2 cellular contexts compared by ENCODE assay signal in the genomic region with DNA sequence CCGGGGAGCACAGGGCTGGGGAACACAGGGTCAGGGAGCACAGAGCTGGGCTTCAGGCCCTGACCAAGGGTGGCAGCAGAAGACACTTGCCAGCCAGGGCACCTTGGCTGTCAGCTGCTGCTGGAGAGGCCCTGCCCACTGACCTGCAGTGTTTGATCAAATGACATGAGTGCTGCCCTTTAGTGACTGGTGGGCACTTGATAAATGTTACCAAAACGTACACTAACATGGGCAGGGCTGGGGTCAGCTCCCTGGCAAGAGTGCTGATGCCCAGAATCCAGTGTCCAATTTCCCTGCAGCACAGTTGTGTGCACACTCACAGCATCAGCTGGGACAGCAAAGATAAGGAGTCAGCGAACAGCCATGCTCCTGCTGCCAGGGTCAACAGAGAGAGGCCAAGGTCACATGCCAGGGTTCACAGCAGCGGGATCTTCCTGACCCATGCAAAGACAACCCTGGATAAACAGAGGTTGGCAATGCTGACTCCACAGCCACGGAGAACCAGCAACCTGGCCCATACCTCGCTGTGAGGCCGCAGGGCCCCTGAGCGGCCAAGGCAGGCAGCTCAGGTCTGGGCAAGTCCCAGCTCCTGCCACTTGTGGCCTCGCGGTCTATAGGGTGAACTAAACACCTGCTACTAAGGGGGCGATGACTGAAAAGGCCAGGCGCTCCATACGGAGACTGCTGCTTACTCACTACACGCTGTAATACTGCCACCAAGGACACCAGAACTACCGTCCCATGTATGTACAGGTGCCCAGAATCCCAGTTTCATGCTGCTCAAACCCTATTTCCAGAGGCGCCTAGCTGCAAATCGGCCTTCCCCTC.
TF ChIP-seq lines count a peak whose summit lies in the region.

No MANE protein-coding gene starts in this region.

TF ChIP-seq in GM12878, 131 proteins besides CTCF, POLR2A, EP300 and RAD21:
- TF ChIP-seq CBX5 (IDR thresholded peaks at IDR 0.05; ENCODE audit: low read depth): no peak
- no peak for TF ChIP-seq TCF7 (IDR thresholded peaks at IDR 0.05; ENCODE audit: borderline replicate concordance)
- no peak for TF ChIP-seq NFXL1 (IDR thresholded peaks at IDR 0.05; ENCODE audit: borderline replicate concordance)
- TF ChIP-seq BHLHE40 (IDR thresholded peaks at IDR 0.05; ENCODE audit: borderline replicate concordance in 1 of 2, low read depth in 2 of 2, low read length in 1 of 2): no peak
- no peak for TF ChIP-seq HDAC2 (IDR thresholded peaks at IDR 0.05)
- TF ChIP-seq YBX1 (IDR thresholded peaks at IDR 0.05): no peak
- no peak for TF ChIP-seq BCL11A (IDR thresholded peaks at IDR 0.05; ENCODE audit: low read depth, low read length)
- no peak for TF ChIP-seq IRF4 (IDR thresholded peaks at IDR 0.05; ENCODE audit: low read depth, low read length)
- no peak for TF ChIP-seq CBFB (IDR thresholded peaks at IDR 0.05; ENCODE audit: low read depth)
- TF ChIP-seq NR2F1 (conservative IDR thresholded peaks at IDR 0.05): no peak
- no peak for TF ChIP-seq EED (IDR thresholded peaks at IDR 0.05; ENCODE audit: low read depth)
- no peak for TF ChIP-seq RB1 (IDR thresholded peaks at IDR 0.05; ENCODE audit: borderline replicate concordance)
- TF ChIP-seq POU2F2 (IDR thresholded peaks at IDR 0.05; ENCODE audit: borderline replicate concordance, low read depth, low read length): no peak
- TF ChIP-seq RELA (IDR thresholded peaks at IDR 0.05; ENCODE audit: borderline replicate concordance, partially characterized antibody): no peak
- no peak for TF ChIP-seq CREM (IDR thresholded peaks at IDR 0.05; ENCODE audit: low read depth)
- TF ChIP-seq YY1 (IDR thresholded peaks at IDR 0.05; ENCODE audit: low read depth, low read length): no peak
- TF ChIP-seq NR2C1 (IDR thresholded peaks at IDR 0.05): no peak
- TF ChIP-seq, protein P1, sequence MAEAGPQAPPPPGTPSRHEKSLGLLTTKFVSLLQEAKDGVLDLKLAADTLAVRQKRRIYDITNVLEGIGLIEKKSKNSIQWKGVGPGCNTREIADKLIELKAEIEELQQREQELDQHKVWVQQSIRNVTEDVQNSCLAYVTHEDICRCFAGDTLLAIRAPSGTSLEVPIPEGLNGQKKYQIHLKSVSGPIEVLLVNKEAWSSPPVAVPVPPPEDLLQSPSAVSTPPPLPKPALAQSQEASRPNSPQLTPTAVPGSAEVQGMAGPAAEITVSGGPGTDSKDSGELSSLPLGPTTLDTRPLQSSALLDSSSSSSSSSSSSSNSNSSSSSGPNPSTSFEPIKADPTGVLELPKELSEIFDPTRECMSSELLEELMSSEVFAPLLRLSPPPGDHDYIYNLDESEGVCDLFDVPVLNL (IDR thresholded peaks at IDR 0.05; ENCODE audit: low read depth, low read length): no peak
- TF ChIP-seq SUPT20H (IDR thresholded peaks at IDR 0.05; ENCODE audit: borderline replicate concordance, control insufficient read depth, low read depth, low read length): no peak

TF ChIP-seq in HepG2, 621 proteins besides CTCF, POLR2A, EP300 and RAD21 (continues in another document):
- TF ChIP-seq RORA (CRISPR knock-in tag; IDR thresholded peaks at IDR 0.05) (no peak), CBX5 (CRISPR knock-in tag; IDR thresholded peaks at IDR 0.05; ENCODE audit: borderline replicate concordance) (peak; percentile 71; the same call in 1 of the 2 replicates), ZEB1 (IDR thresholded peaks at IDR 0.05; ENCODE audit: insufficient replicate concordance, low read depth) (peak; percentile 43), ZNF460 (CRISPR knock-in tag; IDR thresholded peaks at IDR 0.05; ENCODE audit: borderline replicate concordance) (peak; percentile 44; the same call in 1 of the 2 replicates), RNF2 (conservative IDR thresholded peaks at IDR 0.05; ENCODE audit: low read depth) (peak; percentile 68), ATRX (CRISPR knock-in tag; IDR thresholded peaks at IDR 0.05; ENCODE audit: borderline replicate concordance) (no peak), SAP130 (CRISPR knock-in tag; IDR thresholded peaks at IDR 0.05; ENCODE audit: low read depth) (peak; percentile 97), FLYWCH1 (CRISPR knock-in tag; IDR thresholded peaks at IDR 0.05) (no peak), DMAP1 (CRISPR knock-in tag; IDR thresholded peaks at IDR 0.05) (peak; percentile 64; the same call in 1 of the 2 replicates), NFKBIZ (CRISPR knock-in tag; IDR thresholded peaks at IDR 0.05) (peak; percentile 75; the same call in 1 of the 2 replicates), ZNF292 (CRISPR knock-in tag; IDR thresholded peaks at IDR 0.05; ENCODE audit: borderline replicate concordance, low read depth) (peak; percentile 99), ZBTB38 (CRISPR knock-in tag; IDR thresholded peaks at IDR 0.05) (peak; percentile 90), BHLHE40 (IDR thresholded peaks at IDR 0.05; ENCODE audit: low read length) (peak; percentile 81), CBX2 (IDR thresholded peaks at IDR 0.05; ENCODE audit: low read depth, low read length) (no peak), CBX2 (CRISPR knock-in tag; IDR thresholded peaks at IDR 0.05; ENCODE audit: low read depth) (0 out of 2 replicates have a peak, but pooled peaks have one; percentile 55), ZNF709 (CRISPR knock-in tag; IDR thresholded peaks at IDR 0.05) (peak; percentile 61; the same call in 1 of the 2 replicates), STAG1 (CRISPR knock-in tag; IDR thresholded peaks at IDR 0.05) (peak; percentile 40), PHF20 (CRISPR knock-in tag; IDR thresholded peaks at IDR 0.05) (0 out of 2 replicates have a peak, but pooled peaks have one; percentile 42)
- TF ChIP-seq, protein P2, sequence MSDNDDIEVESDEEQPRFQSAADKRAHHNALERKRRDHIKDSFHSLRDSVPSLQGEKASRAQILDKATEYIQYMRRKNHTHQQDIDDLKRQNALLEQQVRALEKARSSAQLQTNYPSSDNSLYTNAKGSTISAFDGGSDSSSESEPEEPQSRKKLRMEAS (IDR thresholded peaks at IDR 0.05): peak; percentile 87
- TF ChIP-seq, protein P3, sequence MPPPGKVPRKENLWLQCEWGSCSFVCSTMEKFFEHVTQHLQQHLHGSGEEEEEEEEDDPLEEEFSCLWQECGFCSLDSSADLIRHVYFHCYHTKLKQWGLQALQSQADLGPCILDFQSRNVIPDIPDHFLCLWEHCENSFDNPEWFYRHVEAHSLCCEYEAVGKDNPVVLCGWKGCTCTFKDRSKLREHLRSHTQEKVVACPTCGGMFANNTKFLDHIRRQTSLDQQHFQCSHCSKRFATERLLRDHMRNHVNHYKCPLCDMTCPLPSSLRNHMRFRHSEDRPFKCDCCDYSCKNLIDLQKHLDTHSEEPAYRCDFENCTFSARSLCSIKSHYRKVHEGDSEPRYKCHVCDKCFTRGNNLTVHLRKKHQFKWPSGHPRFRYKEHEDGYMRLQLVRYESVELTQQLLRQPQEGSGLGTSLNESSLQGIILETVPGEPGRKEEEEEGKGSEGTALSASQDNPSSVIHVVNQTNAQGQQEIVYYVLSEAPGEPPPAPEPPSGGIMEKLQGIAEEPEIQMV (CRISPR knock-in tag; IDR thresholded peaks at IDR 0.05; ENCODE audit: low read depth): peak; percentile 86; the same call in 1 of the 2 replicates
- TF ChIP-seq, protein P4, sequence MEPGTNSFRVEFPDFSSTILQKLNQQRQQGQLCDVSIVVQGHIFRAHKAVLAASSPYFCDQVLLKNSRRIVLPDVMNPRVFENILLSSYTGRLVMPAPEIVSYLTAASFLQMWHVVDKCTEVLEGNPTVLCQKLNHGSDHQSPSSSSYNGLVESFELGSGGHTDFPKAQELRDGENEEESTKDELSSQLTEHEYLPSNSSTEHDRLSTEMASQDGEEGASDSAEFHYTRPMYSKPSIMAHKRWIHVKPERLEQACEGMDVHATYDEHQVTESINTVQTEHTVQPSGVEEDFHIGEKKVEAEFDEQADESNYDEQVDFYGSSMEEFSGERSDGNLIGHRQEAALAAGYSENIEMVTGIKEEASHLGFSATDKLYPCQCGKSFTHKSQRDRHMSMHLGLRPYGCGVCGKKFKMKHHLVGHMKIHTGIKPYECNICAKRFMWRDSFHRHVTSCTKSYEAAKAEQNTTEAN (CRISPR knock-in tag; conservative IDR thresholded peaks at IDR 0.05): peak; percentile 96
- TF ChIP-seq, protein P5, sequence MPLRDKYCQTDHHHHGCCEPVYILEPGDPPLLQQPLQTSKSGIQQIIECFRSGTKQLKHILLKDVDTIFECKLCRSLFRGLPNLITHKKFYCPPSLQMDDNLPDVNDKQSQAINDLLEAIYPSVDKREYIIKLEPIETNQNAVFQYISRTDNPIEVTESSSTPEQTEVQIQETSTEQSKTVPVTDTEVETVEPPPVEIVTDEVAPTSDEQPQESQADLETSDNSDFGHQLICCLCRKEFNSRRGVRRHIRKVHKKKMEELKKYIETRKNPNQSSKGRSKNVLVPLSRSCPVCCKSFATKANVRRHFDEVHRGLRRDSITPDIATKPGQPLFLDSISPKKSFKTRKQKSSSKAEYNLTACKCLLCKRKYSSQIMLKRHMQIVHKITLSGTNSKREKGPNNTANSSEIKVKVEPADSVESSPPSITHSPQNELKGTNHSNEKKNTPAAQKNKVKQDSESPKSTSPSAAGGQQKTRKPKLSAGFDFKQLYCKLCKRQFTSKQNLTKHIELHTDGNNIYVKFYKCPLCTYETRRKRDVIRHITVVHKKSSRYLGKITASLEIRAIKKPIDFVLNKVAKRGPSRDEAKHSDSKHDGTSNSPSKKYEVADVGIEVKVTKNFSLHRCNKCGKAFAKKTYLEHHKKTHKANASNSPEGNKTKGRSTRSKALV (CRISPR knock-in tag; IDR thresholded peaks at IDR 0.05): 0 out of 2 replicates have a peak, but pooled peaks have one; percentile 57
- TF ChIP-seq, protein P6, sequence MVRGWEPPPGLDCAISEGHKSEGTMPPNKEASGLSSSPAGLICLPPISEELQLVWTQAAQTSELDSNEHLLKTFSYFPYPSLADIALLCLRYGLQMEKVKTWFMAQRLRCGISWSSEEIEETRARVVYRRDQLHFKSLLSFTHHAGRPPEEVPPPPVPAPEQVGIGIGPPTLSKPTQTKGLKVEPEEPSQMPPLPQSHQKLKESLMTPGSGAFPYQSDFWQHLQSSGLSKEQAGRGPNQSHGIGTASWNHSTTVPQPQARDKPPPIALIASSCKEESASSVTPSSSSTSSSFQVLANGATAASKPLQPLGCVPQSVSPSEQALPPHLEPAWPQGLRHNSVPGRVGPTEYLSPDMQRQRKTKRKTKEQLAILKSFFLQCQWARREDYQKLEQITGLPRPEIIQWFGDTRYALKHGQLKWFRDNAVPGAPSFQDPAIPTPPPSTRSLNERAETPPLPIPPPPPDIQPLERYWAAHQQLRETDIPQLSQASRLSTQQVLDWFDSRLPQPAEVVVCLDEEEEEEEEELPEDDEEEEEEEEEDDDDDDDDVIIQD (CRISPR knock-in tag; IDR thresholded peaks at IDR 0.05; ENCODE audit: low read depth): peak; percentile 77; the same call in 1 of the 2 replicates
- TF ChIP-seq, protein P7, sequence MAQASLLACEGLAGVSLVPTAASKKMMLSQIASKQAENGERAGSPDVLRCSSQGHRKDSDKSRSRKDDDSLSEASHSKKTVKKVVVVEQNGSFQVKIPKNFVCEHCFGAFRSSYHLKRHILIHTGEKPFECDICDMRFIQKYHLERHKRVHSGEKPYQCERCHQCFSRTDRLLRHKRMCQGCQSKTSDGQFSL (CRISPR knock-in tag; IDR thresholded peaks at IDR 0.05): no peak
- TF ChIP-seq, protein P8, sequence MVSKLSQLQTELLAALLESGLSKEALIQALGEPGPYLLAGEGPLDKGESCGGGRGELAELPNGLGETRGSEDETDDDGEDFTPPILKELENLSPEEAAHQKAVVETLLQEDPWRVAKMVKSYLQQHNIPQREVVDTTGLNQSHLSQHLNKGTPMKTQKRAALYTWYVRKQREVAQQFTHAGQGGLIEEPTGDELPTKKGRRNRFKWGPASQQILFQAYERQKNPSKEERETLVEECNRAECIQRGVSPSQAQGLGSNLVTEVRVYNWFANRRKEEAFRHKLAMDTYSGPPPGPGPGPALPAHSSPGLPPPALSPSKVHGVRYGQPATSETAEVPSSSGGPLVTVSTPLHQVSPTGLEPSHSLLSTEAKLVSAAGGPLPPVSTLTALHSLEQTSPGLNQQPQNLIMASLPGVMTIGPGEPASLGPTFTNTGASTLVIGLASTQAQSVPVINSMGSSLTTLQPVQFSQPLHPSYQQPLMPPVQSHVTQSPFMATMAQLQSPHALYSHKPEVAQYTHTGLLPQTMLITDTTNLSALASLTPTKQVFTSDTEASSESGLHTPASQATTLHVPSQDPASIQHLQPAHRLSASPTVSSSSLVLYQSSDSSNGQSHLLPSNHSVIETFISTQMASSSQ (IDR thresholded peaks at IDR 0.05; ENCODE audit: low read depth): peak; percentile 47; the same call in 1 of the 2 replicates
- TF ChIP-seq, protein P8 (CRISPR knock-in tag; IDR thresholded peaks at IDR 0.05; ENCODE audit: borderline replicate concordance): peak; percentile 89
